1 cellular context compared by ENCODE assay signal in genomic region chr10:91909178-91909677, GRCh38.
TF ChIP-seq lines count a peak whose summit lies in the region.

TSS of gene FGFBP3 (minus strand) at chr10:91909486. CDS start at chr10:91908969, 517 bp downstream.

TF ChIP-seq in HCT116, 20 proteins besides CTCF, POLR2A, EP300 and RAD21 (continued from another document):
- no peak for TF ChIP-seq REST (IDR thresholded peaks at IDR 0.05; ENCODE audit: low read depth)
- TF ChIP-seq ZNF274 (IDR thresholded peaks at IDR 0.05; ENCODE audit: low read depth, low read length) = no peak
- TF ChIP-seq POLR2AphosphoS5 (IDR thresholded peaks at IDR 0.05; ENCODE audit: low read depth, low read length) = no peak
- TF ChIP-seq SIN3A (IDR thresholded peaks at IDR 0.05; ENCODE audit: low read depth) = peak; percentile 11; the same call in 1 of the 2 replicates
- TF ChIP-seq ZFX (IDR thresholded peaks at IDR 0.05) = no peak
- TF ChIP-seq ELF1 (IDR thresholded peaks at IDR 0.05; ENCODE audit: borderline replicate concordance, low read depth) = no peak
- 0 out of 2 replicates have a peak, but pooled peaks have one; percentile 35 for TF ChIP-seq SRF (IDR thresholded peaks at IDR 0.05; ENCODE audit: low read depth)
- no peak; the same call in 1 of the 2 replicates for TF ChIP-seq JUND (IDR thresholded peaks at IDR 0.05)
- TF ChIP-seq ATF3 (IDR thresholded peaks at IDR 0.05) = no peak
- 0 out of 2 replicates have a peak, but pooled peaks have one; percentile 8 for TF ChIP-seq EGR1 (IDR thresholded peaks at IDR 0.05; ENCODE audit: low read depth)
- no peak for TF ChIP-seq FOSL1 (IDR thresholded peaks at IDR 0.05; ENCODE audit: low read depth)
- TF ChIP-seq TCF7L2 (IDR thresholded peaks at IDR 0.05; ENCODE audit: borderline replicate concordance, extremely low read depth, insufficient read depth, insufficient read length) = peak; percentile 51
- peak; percentile 23 for TF ChIP-seq CBX3 (IDR thresholded peaks at IDR 0.05; ENCODE audit: low read depth)
- no peak for TF ChIP-seq EZH2 (IDR thresholded peaks at IDR 0.05)
TF ChIP-seq in HCT116: peak in this region for 5.
